Comparison of ENCODE assay signal across 11 cellular contexts in genomic region chr6:156449569-156449968, GRCh38.
"Had no signal": no experiment of that assay in that cellular context is flagged by ENCODE, and none has a peak within 500 bp of the region (broad histone marks: within the 10 kb centered on the region; RNA-seq: fewer than 3 reads in every experiment).

No MANE protein-coding gene starts in this region.

- H3K27ac ChIP-seq: heart left ventricle, left lung, stomach, vagina had no signal

- H3K27ac Mint-ChIP-seq: activated naive CD8-positive, alpha-beta T cell; memory B cell; T-helper 2 cell treated with Interferon-gamma antibody and Interleukin-4, amounts not matched to agents 5 μg/mL and 100 μg/mL, for 36 hours had no signal

- H3K4me3 Mint-ChIP-seq: activated naive CD8-positive, alpha-beta T cell; activated T-cell treated with anti-CD3 and anti-CD28 coated beads, Interleukin-2, amount 50 U/mL, for 4 hours; memory B cell; T-helper 2 cell treated with Interferon-gamma antibody and Interleukin-4, amounts not matched to agents 5 μg/mL and 100 μg/mL, for 36 hours had no signal

- H3K4me3 ChIP-seq: heart left ventricle, left lung, stomach, vagina had no signal

- H3K9me3 Mint-ChIP-seq: activated T-cell treated with anti-CD3 and anti-CD28 coated beads, Interleukin-2, amount 50 U/mL, for 4 hours; T-helper 2 cell treated with Interferon-gamma antibody and Interleukin-4, amounts not matched to agents 5 μg/mL and 100 μg/mL, for 36 hours had no signal

- ATAC-seq: activated T-cell treated with anti-CD3 and anti-CD28 coated beads, Interleukin-2, amount 50 U/mL, for 4 hours had no signal

- DNase-seq: activated CD4-positive, alpha-beta T cell treated with anti-CD3 and anti-CD28 coated beads, Interleukin-2, amount 50 U/mL, for 48 hours; activated CD4-positive, CD25-positive, alpha-beta regulatory T cell treated with anti-CD3 and anti-CD28 coated beads, Interleukin-2, amount 50 U/mL, for 72 hours; activated effector memory CD4-positive, alpha-beta T cell treated with anti-CD3 and anti-CD28 coated beads, Interleukin-2, amount 50 U/mL, for 16 hours; activated T-cell treated with anti-CD3 and anti-CD28 coated beads, Interleukin-2, amount 50 U/mL, for 4 hours; left lung had no signal
